13 cellular contexts compared by ENCODE assay signal in the genomic region with DNA sequence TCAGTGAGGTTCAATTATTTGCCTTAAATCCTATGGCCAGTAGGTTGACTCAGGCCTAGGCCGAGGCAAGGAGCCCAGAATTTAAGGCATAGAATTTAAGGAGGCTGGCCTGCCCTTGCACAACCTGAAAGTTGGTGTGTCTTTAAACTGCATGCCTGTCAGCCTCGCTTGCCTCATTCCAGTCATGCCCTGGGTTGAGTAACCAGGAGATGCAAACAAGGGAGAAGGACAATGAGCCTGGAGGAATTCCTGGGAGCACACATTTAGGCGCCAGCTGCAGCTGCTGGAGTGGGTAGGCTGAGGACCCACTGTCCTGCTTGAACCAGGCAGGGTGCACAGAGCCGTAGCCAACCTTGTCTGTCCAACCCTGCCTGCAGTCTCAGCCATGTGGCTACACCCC. TPM values are rescaled to one million over a fixed set of nuclear protein-coding genes. Genes with fewer than 3 reads are reported as not detected.
DNase-seq lines count a peak whose midpoint lies in the region; ATAC-seq and TF ChIP-seq lines count a peak whose summit lies in the region.
"Had no signal": no experiment of that assay in that cellular context is flagged by ENCODE, and none has a peak within 500 bp of the region (broad histone marks: within the 10 kb centered on the region; RNA-seq: fewer than 3 reads in every experiment).

No MANE protein-coding gene starts in this region.

- H3K4me1 Mint-ChIP-seq in immature natural killer cell: peaks cover 96 to 100% of the 10 kb centered on the region in 2 donors

- peaks cover 4 to 12% (median 11%) of the 10 kb centered on the region in 3 donors for H3K27me3 Mint-ChIP-seq in immature natural killer cell (ENCODE audit: low read depth in 3 of 3)

- DNase-seq in AG10803 (ENCODE audit: low read depth) (peak; percentile 47), HCEC 1CT (peak; percentile 59), immature natural killer cell (no peak), NCI-H774 (lab: John Stamatoyannopoulos, UW) (no peak)
- peak in 1 of 2 donors; percentile 62 for DNase-seq in activated naive CD4-positive, alpha-beta T cell treated with anti-CD3 and anti-CD28 coated beads, Interleukin-2, amount 50 U/mL, for 72 hours (ENCODE audit: low spot score in 2 of 2)
- no peak for DNase-seq in central memory CD4-positive, alpha-beta T cell
- DNase-seq: activated effector memory CD4-positive, alpha-beta T cell treated with Interleukin-2 at 50 U/mL for 16 hours; kidney; NCI-H1105 treated with DMSO at 0.1 percent for 48 hours; NCI-H526; retina had no signal

- H3K36me3 Mint-ChIP-seq in activated naive CD4-positive, alpha-beta T cell treated with anti-CD3 and anti-CD28 coated beads, Interleukin-2, amount 50 U/mL, for 72 hours: peaks cover 83 to 92% of the 10 kb centered on the region in 2 donors
- peaks cover 50 to 68% (median 61%) of the 10 kb centered on the region in 3 donors for H3K36me3 Mint-ChIP-seq in immature natural killer cell

- TF ChIP-seq CTCF in AG10803 (conservative IDR thresholded peaks at IDR 0.05; ENCODE audit: low read length): no peak

- H3K9me3 Mint-ChIP-seq in activated naive CD4-positive, alpha-beta T cell treated with anti-CD3 and anti-CD28 coated beads, Interleukin-2, amount 50 U/mL, for 72 hours: no peaks in the 10 kb centered on the region
- no peaks in the 10 kb centered on the region for H3K9me3 Mint-ChIP-seq in immature natural killer cell

- peak overlapping the region; percentile 100 for H3K27ac Mint-ChIP-seq in activated naive CD4-positive, alpha-beta T cell treated with anti-CD3 and anti-CD28 coated beads, Interleukin-2, amount 50 U/mL, for 72 hours
- peak overlapping the region; percentile 78 to 98 (median 94) for H3K27ac Mint-ChIP-seq in immature natural killer cell

- H3K4me3 ChIP-seq in AG10803 (ENCODE audit: low read length): no peak overlapping the region

- peak overlapping the region in 1 of 5 donors; percentile 93 for H3K4me3 Mint-ChIP-seq in immature natural killer cell

- ATAC-seq in activated naive CD4-positive, alpha-beta T cell treated with anti-CD3 and anti-CD28 coated beads, Interleukin-2, amount 50 U/mL, for 72 hours: no peak
- ATAC-seq in GM18870 (IDR thresholded peaks at IDR 0.05; ENCODE audit: unreplicated experiment): no peak
- no peak for ATAC-seq in GM21737 (IDR thresholded peaks at IDR 0.05; ENCODE audit: unreplicated experiment)

RNA-seq across cellular contexts. Expression of gene CD2, which starts 11.7 kb away (rescaled TPM):
- 100 to 1,000 TPM; 291 to 437 TPM for total RNA-seq in activated naive CD4-positive, alpha-beta T cell treated with anti-CD3 and anti-CD28 coated beads, Interleukin-2, amount 50 U/mL, for 72 hours
- polyA plus RNA-seq in immature natural killer cell: 100 to 1,000 TPM; 246 to 341 (median 325) TPM

Comparison
In these comparisons a context has a peak if more than half of its experiments do, and no peak if none do; other contexts are left out.
1. DNase-seq: peak in AG10803 (single experiment) and HCEC 1CT (single experiment); none in immature natural killer cell (0 of 3), NCI-H774 (single experiment) and central memory CD4-positive, alpha-beta T cell (single experiment).